22 cellular contexts compared by ENCODE assay signal in genomic region chr2:23123686-23124085, GRCh38.
A peak's percentile ranks its signal among the peaks of the same experiment; 100 is the strongest.
DNase-seq lines count a peak whose midpoint lies in the region; ATAC-seq, FAIRE-seq and TF ChIP-seq lines count a peak whose summit lies in the region.
"Had no signal": no experiment of that assay in that cellular context is flagged by ENCODE, and none has a peak within 500 bp of the region (broad histone marks: within the 10 kb centered on the region; RNA-seq: fewer than 3 reads in every experiment).

No MANE protein-coding gene starts in this region.

- H3K4me1 Mint-ChIP-seq in glutamatergic neuron (ENCODE audit: low read depth, unreplicated experiment) = peaks cover 3% of the 10 kb centered on the region
- H3K4me1 Mint-ChIP-seq: CD14-positive monocyte; CD4-positive, alpha-beta memory T cell; CD4-positive, CD25-positive, alpha-beta regulatory T cell; CD8-positive, alpha-beta memory T cell had no signal

- H3K27ac Mint-ChIP-seq in glutamatergic neuron (ENCODE audit: unreplicated experiment) = no peak overlapping the region
- H3K27ac Mint-ChIP-seq: CD14-positive monocyte; CD4-positive, alpha-beta memory T cell; CD4-positive, CD25-positive, alpha-beta regulatory T cell; CD8-positive, alpha-beta memory T cell had no signal

- in situ Hi-C loops in HepG2 (cut with HindIII; ENCODE audit: extremely low pct_ligation_motif_present, low pct_unique_long_range_greater_than_20kb) = no loop called here
- in situ Hi-C loops in GM12878 (cut with MboI) = no loop called here

- H3K4me2 ChIP-seq in HepG2 (ENCODE audit: low read depth, low read length) = no peak overlapping the region
- H3K4me2 ChIP-seq in GM12878 (ENCODE audit: control insufficient read depth, insufficient read depth) = no peak overlapping the region
- H3K4me2 ChIP-seq: BLaER1 had no signal

- H2AFZ ChIP-seq in HepG2 (ENCODE audit: low read length) (no peak overlapping the region), GM12878 (ENCODE audit: control insufficient read depth, low read depth, low read length) (no peak overlapping the region)

- H3K4me3 ChIP-seq in right lobe of liver (no peak overlapping the region), HepG2 (replicated peaks in 1 of 3; ENCODE audit: insufficient read depth in 1 of 3, low read depth in 2 of 3, low read length in 3 of 3) (no peak overlapping the region), GM12878 (no peak overlapping the region)
- H3K4me3 ChIP-seq: BLaER1 had no signal

- no peaks in the 10 kb centered on the region for H4K20me1 ChIP-seq in HepG2 (ENCODE audit: insufficient read depth, low read length)
- H4K20me1 ChIP-seq in GM12878 (ENCODE audit: control insufficient read depth, insufficient read depth) = no peaks in the 10 kb centered on the region
- H4K20me1 ChIP-seq: BLaER1 had no signal

- SMC1A ChIA-PET in GM12878 (lab: Charles Lee; ENCODE audit: uncharacterized antibody, unreplicated experiment) = interaction anchor here (0.6 to 1.5 kb wide), 3 partner anchors 12 to 281 kb away, joined by 3 to 4 read pairs (median 3); no protein-coding TSS in a partner anchor

- peaks cover 0 to 74% (median 33%) of the 10 kb centered on the region in 4 donors for H3K4me1 ChIP-seq in right lobe of liver
- H3K4me1 ChIP-seq in HepG2 (ENCODE audit: insufficient read depth, low read length) = peaks cover 34% of the 10 kb centered on the region
- H3K4me1 ChIP-seq in GM12878 (ENCODE audit: control insufficient read depth, insufficient read depth, low read length) = no peaks in the 10 kb centered on the region
- H3K4me1 ChIP-seq: BE2C, BLaER1 had no signal

- H3K79me2 ChIP-seq in HepG2 (ENCODE audit: insufficient read depth, low read length) (no peaks in the 10 kb centered on the region), GM12878 (ENCODE audit: control insufficient read depth, insufficient read depth, low read length) (no peaks in the 10 kb centered on the region)

- TF ChIP-seq POLR2A in right lobe of liver (IDR thresholded peaks at IDR 0.05) (no peak), HepG2 (IDR thresholded peaks at IDR 0.05; ENCODE audit: insufficient read depth in 1 of 2, low read depth in 2 of 2, low read length in 2 of 2) (no peak), GM12878 (IDR thresholded peaks at IDR 0.05; ENCODE audit: low read depth, low read length) (no peak)

- BruUV-seq in HepG2 (replicated peaks; lab: Mats Ljungman, UMichigan) = no TSS peak
- no TSS peak for BruUV-seq in GM12878 (replicated peaks; lab: Mats Ljungman, UMichigan)

- H3K27me3 Mint-ChIP-seq in glutamatergic neuron (ENCODE audit: unreplicated experiment) = peaks cover 1% of the 10 kb centered on the region
- H3K27me3 Mint-ChIP-seq: CD4-positive, CD25-positive, alpha-beta regulatory T cell had no signal

- RAD21 ChIA-PET in GM12878 (lab: Charles Lee; ENCODE audit: unreplicated experiment) = no interaction called here

- CTCF ChIA-PET in HepG2 (lab: Yijun Ruan, JAX; ENCODE audit: low intra/inter-chr PET ratio, low total read pairs) = no interaction called here
- CTCF ChIA-PET in GM12878 (lab: Yijun Ruan, JAX) = no interaction called here

- H3K4me3 Mint-ChIP-seq in glutamatergic neuron (ENCODE audit: unreplicated experiment) = no peak overlapping the region
- H3K4me3 Mint-ChIP-seq: CD14-positive monocyte; CD4-positive, alpha-beta memory T cell; CD4-positive, CD25-positive, alpha-beta regulatory T cell; CD8-positive, alpha-beta memory T cell had no signal

- TF ChIP-seq RAD21 in HepG2 (CRISPR knock-in tag; IDR thresholded peaks at IDR 0.05) (no peak), GM12878 (IDR thresholded peaks at IDR 0.05; ENCODE audit: insufficient read depth, low read depth, low read length) (no peak)

- H3K27me3 ChIP-seq in right lobe of liver = no peaks in the 10 kb centered on the region
- H3K27me3 ChIP-seq in HepG2 (ENCODE audit: control insufficient read depth in 1 of 2, insufficient read depth in 2 of 2, low read length in 2 of 2) = no peaks in the 10 kb centered on the region
- peaks cover 0 to 2% of the 10 kb centered on the region in 2 experiments; a peak in 1 of 4 replicates for H3K27me3 ChIP-seq in GM12878 (replicated peaks in 1 of 2; ENCODE audit: control insufficient read depth in 2 of 2, insufficient read depth in 2 of 2, low read length in 1 of 2)
- H3K27me3 ChIP-seq: BE2C, BLaER1 had no signal

- FAIRE-seq in HepG2 (lab: Jason Lieb, UNC) (no peak), GM12878 (lab: Jason Lieb, UNC) (no peak)
- FAIRE-seq: A204.1, D721Med, G401.6, GM12892, GM18507 had no signal

- POLR2A ChIA-PET in HepG2 (lab: Yijun Ruan, JAX) = no interaction called here
- POLR2A ChIA-PET in GM12878 (lab: Charles Lee) = interaction anchor here (0.6 kb wide), 1 partner anchor 16 kb away, joined by 4 read pairs; no protein-coding TSS in a partner anchor

- DNase-seq in right lobe of liver (no peak), HepG2 (ENCODE audit: low spot score) (no peak), GM12878 (ENCODE audit: low read depth, low spot score) (no peak), glutamatergic neuron (no peak)
- no peak for DNase-seq in activated effector memory CD4-positive, alpha-beta T cell treated with Interleukin-2 at 50 U/mL for 16 hours
- DNase-seq: 8988T; ACHN; BE2C; C1 segment of cervical spinal cord; CD4-positive, alpha-beta memory T cell; CD4-positive, CD25-positive, alpha-beta regulatory T cell; CD8-positive, alpha-beta memory T cell; COR-L47; DMS79 treated with DMSO at 0.1 percent for 48 hours; GF-D8 had no signal

- no peaks in the 10 kb centered on the region for H3K36me3 ChIP-seq in right lobe of liver
- H3K36me3 ChIP-seq in HepG2 (replicated peaks in 1 of 2; ENCODE audit: control insufficient read depth in 1 of 2, insufficient read depth in 2 of 2, low read length in 2 of 2) = no peaks in the 10 kb centered on the region
- H3K36me3 ChIP-seq in GM12878 (ENCODE audit: control insufficient read depth in 2 of 2, insufficient read depth in 2 of 2, low read length in 1 of 2) = no peaks in the 10 kb centered on the region
- H3K36me3 ChIP-seq: BE2C, BLaER1 had no signal

- intact Hi-C loops in right lobe of liver (cut with DNase I) (no loop called here), HepG2 (cut with micrococcal nuclease; ENCODE audit: unreplicated experiment) (no loop called here), GM12878 (cut with micrococcal nuclease; ENCODE audit: unreplicated experiment) (no loop called here)

- H3K27ac ChIP-seq in right lobe of liver (peak overlapping the region in 2 of 3 donors; percentile 55 to 68), HepG2 (ENCODE audit: extremely low read length, insufficient read depth, low read length) (no peak overlapping the region), GM12878 (ENCODE audit: control insufficient read depth, insufficient read depth) (no peak overlapping the region)
- H3K27ac ChIP-seq: BLaER1 had no signal

- no peaks in the 10 kb centered on the region for H3K9me3 ChIP-seq in right lobe of liver
- H3K9me3 ChIP-seq in HepG2 (ENCODE audit: low read length) = peaks cover 4% of the 10 kb centered on the region
- no peaks in the 10 kb centered on the region for H3K9me3 ChIP-seq in GM12878 (replicated peaks; ENCODE audit: control insufficient read depth, insufficient read depth, low read length)
- H3K9me3 ChIP-seq: BE2C had no signal

- WGBS in right lobe of liver (ENCODE audit: insufficient coverage, low coverage, low lambda C conversion rate, missing lambda C conversion rate) = 92% methylated on average over 2 of the region's 2 CpGs
- WGBS in HepG2 (ENCODE audit: low lambda C conversion rate) = 91% methylated on average over 2 of the region's 2 CpGs
- 66% methylated on average over 2 of the region's 2 CpGs for WGBS in GM12878 (ENCODE audit: insufficient coverage, insufficient replicate concordance, low lambda C conversion rate, missing lambda C conversion rate)

- TF ChIP-seq CTCF in right lobe of liver (IDR thresholded peaks at IDR 0.05) (no peak), HepG2 (CRISPR knock-in tag; IDR thresholded peaks at IDR 0.05) (no peak), GM12878 (IDR thresholded peaks at IDR 0.05 in 2 of 3, conservative IDR thresholded peaks at IDR 0.05 in 1 of 3; ENCODE audit: control insufficient read depth in 2 of 3, extremely low read depth in 1 of 3, insufficient read depth in 1 of 3, low read depth in 3 of 3, low read length in 3 of 3) (no peak), glutamatergic neuron (IDR thresholded peaks at IDR 0.05; ENCODE audit: partially characterized antibody, unreplicated experiment) (no peak)

- H3K36me3 Mint-ChIP-seq in glutamatergic neuron (ENCODE audit: unreplicated experiment) = peaks cover 3% of the 10 kb centered on the region
- H3K36me3 Mint-ChIP-seq: CD14-positive monocyte; CD4-positive, alpha-beta memory T cell; CD4-positive, CD25-positive, alpha-beta regulatory T cell; CD8-positive, alpha-beta memory T cell had no signal

- ATAC-seq in right lobe of liver = no peak
- no peak for ATAC-seq in HepG2
- ATAC-seq in GM12878 = no peak

- TF ChIP-seq EP300 in HepG2 (IDR thresholded peaks at IDR 0.05; ENCODE audit: low read depth in 2 of 2, low read length in 2 of 2) (no peak), HepG2 (CRISPR knock-in tag; IDR thresholded peaks at IDR 0.05; ENCODE audit: borderline replicate concordance) (no peak), GM12878 (IDR thresholded peaks at IDR 0.05; ENCODE audit: borderline replicate concordance in 1 of 2, control insufficient read depth in 1 of 2, low read depth in 2 of 2, low read length in 2 of 2) (no peak)

- peaks cover 1% of the 10 kb centered on the region for H3K9me3 Mint-ChIP-seq in glutamatergic neuron (ENCODE audit: unreplicated experiment)

- H3K9ac ChIP-seq in HepG2 (ENCODE audit: insufficient read depth, low read depth, low read length) = no peak overlapping the region
- no peak overlapping the region for H3K9ac ChIP-seq in GM12878 (ENCODE audit: control insufficient read depth, insufficient read depth, low read length)
- H3K9ac ChIP-seq: BLaER1 had no signal

TF ChIP-seq in GM12878, 131 proteins besides CTCF, POLR2A, EP300 and RAD21:
- TF ChIP-seq ZNF24 (IDR thresholded peaks at IDR 0.05) (peak; percentile 94), TARDBP (IDR thresholded peaks at IDR 0.05; ENCODE audit: borderline replicate concordance) (no peak)

Comparison
In these comparisons a context has a peak if more than half of its experiments do, and no peak if none do; other contexts are left out.
1. H3K27ac ChIP-seq: peak in right lobe of liver (2 of 3); none in HepG2 (single experiment) and GM12878 (single experiment).